29 cellular contexts compared by ENCODE assay signal in the genomic region with DNA sequence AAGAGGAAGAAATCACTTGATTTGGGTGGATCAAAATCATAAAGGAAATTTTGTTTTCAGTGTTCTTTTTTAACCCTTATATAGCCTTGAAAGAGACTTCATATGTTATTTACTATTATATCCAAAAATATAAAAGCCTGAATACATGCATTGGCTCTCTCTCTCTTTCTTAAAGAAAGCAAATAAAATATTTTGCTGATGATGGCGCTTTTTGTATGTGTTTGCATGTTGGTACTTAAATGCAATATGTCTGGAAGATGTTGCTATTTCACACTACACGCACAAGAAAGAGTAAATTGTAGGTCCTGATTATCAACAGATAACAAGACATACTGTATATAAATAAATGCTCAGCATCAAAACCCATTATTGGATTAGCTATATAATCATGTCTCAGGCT.
"Had no signal": no experiment of that assay in that cellular context is flagged by ENCODE, and none has a peak within 500 bp of the region (broad histone marks: within the 10 kb centered on the region; RNA-seq: fewer than 3 reads in every experiment).

No MANE protein-coding gene starts in this region.

- H3K36me3 ChIP-seq: ascending aorta, brain microvascular endothelial cell, breast epithelium had no signal

- H3K9me3 ChIP-seq: ascending aorta, body of pancreas, breast epithelium had no signal

- FAIRE-seq: TTC549 had no signal

- DNase-seq: activated B cell treated with CpG ODN at 0.5 μM for 24 hours; activated CD4-positive, alpha-beta memory T cell treated with anti-CD3 and anti-CD28 coated beads for 36 hours; activated CD4-positive, alpha-beta T cell treated with anti-CD3 and anti-CD28 coated beads for 4 hours; activated CD4-positive, alpha-beta T cell treated with anti-CD3 and anti-CD28 coated beads, Interleukin-2, amount 10 ng/mL, durations not matched to agents 24 days and 14 days; activated CD4-positive, alpha-beta T cell treated with anti-CD3 and anti-CD28 coated beads, Interleukin-2, amount 50 U/mL, for 1 hour; activated CD4-positive, alpha-beta T cell treated with anti-CD3 and anti-CD28 coated beads, Interleukin-2, amount 50 U/mL, for 4 hours; activated CD4-positive, CD25-positive, alpha-beta regulatory T cell treated with anti-CD3 and anti-CD28 coated beads, Interleukin-2, amount 50 U/mL, for 72 hours; activated CD8-positive, alpha-beta memory T cell treated with anti-CD3 and anti-CD28 coated beads, Interleukin-2, amount 10 ng/mL, durations not matched to agents 7 days and 5 days; activated CD8-positive, alpha-beta memory T cell treated with anti-CD3 and anti-CD28 coated beads, Interleukin-2, amount 50 U/mL, for 48 hours; activated CD8-positive, alpha-beta T cell treated with anti-CD3 and anti-CD28 coated beads for 36 hours; activated effector memory CD4-positive, alpha-beta T cell treated with Interleukin-2 at 50 U/mL for 16 hours; activated gamma-delta T cell; activated naive CD4-positive, alpha-beta T cell treated with anti-CD3 and anti-CD28 coated beads, Interleukin-2, amount 10 ng/mL, durations not matched to agents 7 days and 5 days; activated naive CD4-positive, alpha-beta T cell treated with Interleukin-2 at 50 U/mL for 16 hours; activated naive CD8-positive, alpha-beta T cell treated with anti-CD3 and anti-CD28 coated beads, Interleukin-2, amount 10 ng/mL, durations not matched to agents 7 days and 5 days; activated naive CD8-positive, alpha-beta T cell treated with anti-CD3 and anti-CD28 coated beads, Interleukin-2, amount 50 U/mL, for 24 hours; activated T-cell treated with anti-CD3 and anti-CD28 coated beads, Interleukin-2, amount 50 U/mL, for 24 hours; activated T-cell treated with anti-CD3 and anti-CD28 coated beads, Interleukin-2, amount 50 U/mL, for 48 hours; amygdala; anterior cingulate cortex; body of pancreas; brain microvascular endothelial cell; central memory CD4-positive, alpha-beta T cell; T-helper 2 cell; T-helper 9 cell had no signal

- H3K4me3 ChIP-seq: ascending aorta, body of pancreas, breast epithelium had no signal

- H3K4me1 ChIP-seq: ascending aorta, body of pancreas, breast epithelium had no signal

- H3K27me3 ChIP-seq: ascending aorta, body of pancreas, brain microvascular endothelial cell, breast epithelium had no signal

- H3K27ac ChIP-seq: ascending aorta, body of pancreas, brain microvascular endothelial cell, breast epithelium, VCaP had no signal

- ATAC-seq: activated CD8-positive, alpha-beta memory T cell treated with anti-CD3 and anti-CD28 coated beads, Interleukin-2, amount 10 ng/mL, durations not matched to agents 7 days and 5 days; activated CD8-positive, alpha-beta T cell treated with anti-CD3 and anti-CD28 coated beads for 36 hours; activated naive CD8-positive, alpha-beta T cell treated with anti-CD3 and anti-CD28 coated beads, Interleukin-2, amount 50 U/mL, for 24 hours; body of pancreas had no signal
